1 cellular context compared by ENCODE assay signal in the genomic region with DNA sequence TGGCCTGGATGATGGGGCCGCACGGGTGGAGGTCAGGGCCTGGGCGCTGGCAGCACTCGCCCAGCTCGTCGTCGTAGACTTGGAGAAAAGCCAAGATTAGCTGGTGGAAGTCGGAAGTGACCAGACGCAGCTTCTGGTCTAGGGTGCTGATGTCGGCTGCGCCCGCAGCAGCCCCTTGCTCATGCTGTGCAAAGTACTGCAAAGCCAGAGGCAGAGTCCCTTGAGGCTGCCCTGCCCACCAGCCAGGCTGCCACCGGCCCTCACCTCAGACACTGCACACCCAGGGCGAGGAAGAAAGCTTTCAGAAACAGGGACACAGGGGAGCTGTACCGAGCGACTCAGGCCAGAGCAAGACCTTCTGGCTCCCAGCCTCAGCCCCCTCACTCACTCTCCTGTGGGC.
TF ChIP-seq lines count a peak whose summit lies in the region.

No MANE protein-coding gene starts in this region.

TF ChIP-seq in SK-N-SH treated with all-trans-retinoic acid at 6 μM for 48 hours, 23 proteins besides CTCF, POLR2A, EP300 and RAD21 (continued from another document):
- TF ChIP-seq CSRNP3 (CRISPR knock-in tag; IDR thresholded peaks at IDR 0.05) (no peak), ISL1 (CRISPR knock-in tag; IDR thresholded peaks at IDR 0.05) (no peak), CSDC2 (CRISPR knock-in tag; IDR thresholded peaks at IDR 0.05) (no peak), ARNTL (CRISPR knock-in tag; IDR thresholded peaks at IDR 0.05; ENCODE audit: borderline replicate concordance, low read depth) (no peak), PPARA (CRISPR knock-in tag; IDR thresholded peaks at IDR 0.05; ENCODE audit: borderline replicate concordance) (no peak), ESRRG (CRISPR knock-in tag; IDR thresholded peaks at IDR 0.05) (no peak)
